ENCODE assay signal across 8 cellular contexts in genomic region chr2:178414266-178415247, GRCh38. TPM values are rescaled to one million over a fixed set of nuclear protein-coding genes. Genes with fewer than 3 reads are reported as not detected.
A peak's percentile ranks its signal among the peaks of the same experiment; 100 is the strongest.
DNase-seq lines count a peak whose midpoint lies in the region; ATAC-seq and TF ChIP-seq lines count a peak whose summit lies in the region.

No MANE protein-coding gene starts in this region.

- TSS peak; percentile 82 for BruUV-seq in PC-3 (replicated peaks; lab: Mats Ljungman, UMichigan)

- peak overlapping the region; percentile 82 for H2AFZ ChIP-seq in PC-3 (ENCODE audit: low read length)

- no peaks in the 10 kb centered on the region for H3K79me2 ChIP-seq in PC-3 (ENCODE audit: low read length)

- no peaks in the 10 kb centered on the region for H4K20me1 ChIP-seq in PC-3 (ENCODE audit: low read length)

- TF ChIP-seq CTCF in PC-3 (conservative IDR thresholded peaks at IDR 0.05; ENCODE audit: low read depth, low read length), result peak; percentile 92

- H3K4me3 ChIP-seq in PC-3 (ENCODE audit: low read length), result peak overlapping the region; percentile 70

- H3K27ac Mint-ChIP-seq in IgD-negative memory B cell (peak overlapping the region; percentile 5 to 97 (median 96)), naive B cell (peak overlapping the region; percentile 90 to 99 (median 98))
- peak overlapping the region; percentile 98 for H3K27ac Mint-ChIP-seq in stimulated activated memory B cell treated with anti-CD40 and anti-IgM and Interleukin-4, amounts not matched to agents 10 μg/mL and 1 μg/mL and 100 μg/mL, for 72 hours

- DNase-seq in DMS79 (lab: John Stamatoyannopoulos, UW), result peak; percentile 91
- peak; percentile 96 for DNase-seq in PC-3
- DNase-seq in activated T-cell treated with anti-CD3 and anti-CD28 coated beads, Interleukin-2, amount 50 U/mL, for 48 hours, result peak; percentile 86 to 89
- DNase-seq in fibroblast of gingiva (ENCODE audit: low read depth), result peak; percentile 98
- peak; percentile 73 for DNase-seq in naive B cell

- peaks cover 18 to 23% (median 19%) of the 10 kb centered on the region in 3 donors for H3K4me1 Mint-ChIP-seq in IgD-negative memory B cell
- peaks cover 13 to 24% (median 20%) of the 10 kb centered on the region in 3 donors for H3K4me1 Mint-ChIP-seq in naive B cell
- peaks cover 21% of the 10 kb centered on the region for H3K4me1 Mint-ChIP-seq in stimulated activated memory B cell treated with anti-CD40 and anti-IgM and Interleukin-4, amounts not matched to agents 10 μg/mL and 1 μg/mL and 100 μg/mL, for 72 hours

- H3K4me1 ChIP-seq in PC-3 (ENCODE audit: insufficient read depth, low read length), result peaks cover 6% of the 10 kb centered on the region; the same call in 1 of the 2 replicates

- peak overlapping the region; percentile 71 for H3K27ac ChIP-seq in PC-3 (ENCODE audit: low read length)

- ATAC-seq in GM21529 (IDR thresholded peaks at IDR 0.05; ENCODE audit: unreplicated experiment), result peak; percentile 82
- ATAC-seq in PC-3, result peak; percentile 85
- ATAC-seq in naive B cell (ENCODE audit: low read depth in 2 of 2), result peak; percentile 60
- ATAC-seq in stimulated activated memory B cell treated with anti-CD40 and anti-IgM and Interleukin-4, amounts not matched to agents 10 μg/mL and 1 μg/mL and 100 μg/mL, for 72 hours, result peak; percentile 89

- peak overlapping the region; percentile 92 for H3K4me2 ChIP-seq in PC-3 (ENCODE audit: low read length)

- H3K9me2 ChIP-seq in PC-3 (replicated peaks; ENCODE audit: low read length), result no peaks in the 10 kb centered on the region

- no peaks in the 10 kb centered on the region for H3K36me3 ChIP-seq in PC-3 (ENCODE audit: low read depth, low read length)

- CTCF ChIA-PET in PC-3 (lab: Charles Lee), result interaction anchor here (0.5 to 1.6 kb wide), 13 partner anchors 9 to 304 kb away, joined by 3 to 9 read pairs (median 4); partner anchors contain the start of gene RBM45

- H3K9me3 Mint-ChIP-seq in IgD-negative memory B cell (no peaks in the 10 kb centered on the region), naive B cell (no peaks in the 10 kb centered on the region)
- no peaks in the 10 kb centered on the region for H3K9me3 Mint-ChIP-seq in stimulated activated memory B cell treated with anti-CD40 and anti-IgM and Interleukin-4, amounts not matched to agents 10 μg/mL and 1 μg/mL and 100 μg/mL, for 72 hours

- no peaks in the 10 kb centered on the region for H3K36me3 Mint-ChIP-seq in IgD-negative memory B cell
- H3K36me3 Mint-ChIP-seq in naive B cell, result no peaks in the 10 kb centered on the region
- peaks cover 2% of the 10 kb centered on the region for H3K36me3 Mint-ChIP-seq in stimulated activated memory B cell treated with anti-CD40 and anti-IgM and Interleukin-4, amounts not matched to agents 10 μg/mL and 1 μg/mL and 100 μg/mL, for 72 hours

- POLR2A ChIA-PET in PC-3 (lab: Charles Lee; ENCODE audit: unreplicated experiment), result interaction anchor here (0.6 to 0.7 kb wide), 4 partner anchors 37 to 497 kb away, joined by 3 to 4 read pairs (median 4); partner anchors contain the start of genes PJVK and PRKRA

- no peaks in the 10 kb centered on the region for H3F3A ChIP-seq in PC-3 (ENCODE audit: low read length, unreplicated experiment)

- intact Hi-C loops in PC-3 (cut with micrococcal nuclease), result loop anchor here (1.0 to 10.0 kb wide), 8 partner anchors 17 to 630 kb away; partner anchors contain the start of gene RBM45

- H3K27me3 Mint-ChIP-seq in IgD-negative memory B cell (no peaks in the 10 kb centered on the region), naive B cell (no peaks in the 10 kb centered on the region)
- no peaks in the 10 kb centered on the region for H3K27me3 Mint-ChIP-seq in stimulated activated memory B cell treated with anti-CD40 and anti-IgM and Interleukin-4, amounts not matched to agents 10 μg/mL and 1 μg/mL and 100 μg/mL, for 72 hours

- peak overlapping the region; percentile 90 for H3K9ac ChIP-seq in PC-3 (ENCODE audit: low read length)

- no peaks in the 10 kb centered on the region for H3K27me3 ChIP-seq in PC-3 (ENCODE audit: low read length)

- H3K9me3 ChIP-seq in PC-3 (ENCODE audit: low read length), result no peaks in the 10 kb centered on the region

- H3K4me3 Mint-ChIP-seq in IgD-negative memory B cell (peak overlapping the region; percentile 79 to 98 (median 90)), naive B cell (peak overlapping the region; percentile 84 to 98 (median 96))
- H3K4me3 Mint-ChIP-seq in stimulated activated memory B cell treated with anti-CD40 and anti-IgM and Interleukin-4, amounts not matched to agents 10 μg/mL and 1 μg/mL and 100 μg/mL, for 72 hours, result peak overlapping the region; percentile 99

RNA-seq across cellular contexts. Expression of gene PRKRA, which starts 36.4 kb away (rescaled TPM):
- polyA plus RNA-seq in IgD-negative memory B cell (58.7 TPM), naive B cell (ENCODE audit: low read depth in 6 of 6) (100 to 1,000 TPM in 1 of 6 donors, 10 to 100 TPM in 5; 59.8 to 107 (median 75.9) TPM)
- total RNA-seq in PC-3 (2014; rRNA removed), result 78.2 and 87.6 TPM in 2 replicates

RNA-seq across cellular contexts. Expression of gene PJVK, which starts 36.6 kb away (rescaled TPM):
- 0.15 TPM for polyA plus RNA-seq in IgD-negative memory B cell
- total RNA-seq in PC-3 (2014; rRNA removed), result 0.87 and 1.6 TPM in 2 replicates
- under 1 TPM in 4 of 6 donors, not detected in 2; 0.24 to 0.68 (median 0.46) TPM for polyA plus RNA-seq in naive B cell (ENCODE audit: low read depth in 6 of 6)

Comparison
In these comparisons a context has a peak if more than half of its experiments do, and no peak if none do; other contexts are left out.
1. Peak in every context shown above with its lines: DNase-seq, ATAC-seq, H3K4me3 ChIP-seq and H3K27ac ChIP-seq.